Comparison of ENCODE assay signal across 23 cellular contexts in genomic region chr6:104601008-104601745, GRCh38.
DNase-seq lines count a peak whose midpoint lies in the region; ATAC-seq and TF ChIP-seq lines count a peak whose summit lies in the region.
"Had no signal": no experiment of that assay in that cellular context is flagged by ENCODE, and none has a peak within 500 bp of the region (broad histone marks: within the 10 kb centered on the region; RNA-seq: fewer than 3 reads in every experiment).

No MANE protein-coding gene starts in this region.

- H3K9ac ChIP-seq in GM23248 = no peak overlapping the region
- H3K9ac ChIP-seq in adipocyte (ENCODE audit: low read length) = peak overlapping the region; percentile 82
- H3K9ac ChIP-seq in subcutaneous abdominal adipose tissue (ENCODE audit: low read length in 5 of 5) = peak overlapping the region in 3 of 5 donors; percentile 16 to 83 (median 41)
- H3K9ac ChIP-seq: BLaER1, KMS-11 had no signal

- H3K27ac ChIP-seq in GM23248 (no peak overlapping the region), hepatocyte (no peak overlapping the region), subcutaneous abdominal adipose tissue (ENCODE audit: low read depth, low read length) (peak overlapping the region; percentile 96)
- H3K27ac ChIP-seq: BLaER1, gastrocnemius medialis, KMS-11, Peyer's patch, upper lobe of left lung had no signal

- 28 to 31% methylated on average over 7 of the region's 7 CpGs for WGBS in GM23248 (ENCODE audit: low coverage in 1 of 2, low lambda C conversion rate in 2 of 2, missing lambda C conversion rate in 2 of 2), 2 experiments
- WGBS in hepatocyte (ENCODE audit: low lambda C conversion rate, missing lambda C conversion rate) = 75% methylated on average over 7 of the region's 7 CpGs

- ATAC-seq in GM18498 (IDR thresholded peaks at IDR 0.05; ENCODE audit: unreplicated experiment) = no peak
- ATAC-seq: activated CD4-positive, alpha-beta T cell treated with anti-CD3 and anti-CD28 coated beads for 36 hours; activated CD8-positive, alpha-beta memory T cell treated with anti-CD3 and anti-CD28 coated beads, Interleukin-2, amount 10 ng/mL, durations not matched to agents 7 days and 5 days; gastrocnemius medialis; stimulated activated naive CD8-positive, alpha-beta T cell treated with anti-CD3 and anti-CD28 coated beads, Interleukin-15, amount 100 ng/mL, for 72 hours had no signal

- H3K9me2 ChIP-seq in GM23248 (ENCODE audit: insufficient read depth) (no peaks in the 10 kb centered on the region), hepatocyte (replicated peaks; ENCODE audit: insufficient read depth) (no peaks in the 10 kb centered on the region)

- TF ChIP-seq CTCF in hepatocyte (IDR thresholded peaks at IDR 0.05; ENCODE audit: poor library complexity) = no peak

- no peak overlapping the region for H2AFZ ChIP-seq in GM23248
- H2AFZ ChIP-seq in hepatocyte = no peak overlapping the region

- H3K4me3 ChIP-seq in GM23248 (no peak overlapping the region), adipocyte (ENCODE audit: low read length) (peak overlapping the region; percentile 68), hepatocyte (no peak overlapping the region), subcutaneous abdominal adipose tissue (ENCODE audit: low read depth in 1 of 5, low read length in 5 of 5) (no peak overlapping the region)
- H3K4me3 ChIP-seq: BLaER1, gastrocnemius medialis, Peyer's patch, skin epidermis had no signal

- H3K4me2 ChIP-seq in GM23248 (ENCODE audit: unreplicated experiment) = no peak overlapping the region
- H3K4me2 ChIP-seq in hepatocyte = peak overlapping the region; percentile 25
- H3K4me2 ChIP-seq: BLaER1, KMS-11 had no signal

- H4K20me1 ChIP-seq in GM23248 (ENCODE audit: insufficient read depth) (no peaks in the 10 kb centered on the region), hepatocyte (ENCODE audit: insufficient read depth, poor library complexity, severe bottlenecking) (no peaks in the 10 kb centered on the region)
- H4K20me1 ChIP-seq: BLaER1 had no signal

- no peaks in the 10 kb centered on the region for H3F3A ChIP-seq in GM23248 (ENCODE audit: insufficient read depth)

- H3K27me3 ChIP-seq in GM23248 (replicated peaks; ENCODE audit: insufficient read depth) = no peaks in the 10 kb centered on the region
- no peaks in the 10 kb centered on the region for H3K27me3 ChIP-seq in adipocyte (replicated peaks; ENCODE audit: control insufficient read depth, insufficient read depth, low read length)
- no peaks in the 10 kb centered on the region for H3K27me3 ChIP-seq in hepatocyte
- no peaks in the 10 kb centered on the region for H3K27me3 ChIP-seq in subcutaneous abdominal adipose tissue (ENCODE audit: control insufficient read depth in 5 of 5, insufficient read depth in 4 of 5, low read length in 5 of 5)
- H3K27me3 ChIP-seq: BLaER1, gastrocnemius medialis, Peyer's patch, upper lobe of left lung had no signal

- H3K36me3 ChIP-seq in GM23248 (ENCODE audit: low read depth) (no peaks in the 10 kb centered on the region), adipocyte (ENCODE audit: control insufficient read depth, insufficient read depth, low read length, severe bottlenecking) (no peaks in the 10 kb centered on the region), hepatocyte (replicated peaks; ENCODE audit: insufficient read depth, low read depth) (no peaks in the 10 kb centered on the region), subcutaneous abdominal adipose tissue (ENCODE audit: control insufficient read depth in 5 of 5, insufficient read depth in 5 of 5, low read length in 5 of 5) (no peaks in the 10 kb centered on the region)
- H3K36me3 ChIP-seq: BLaER1, gastrocnemius medialis, Peyer's patch, upper lobe of left lung had no signal

- H3K4me1 ChIP-seq in GM23248 (ENCODE audit: insufficient read depth) (no peaks in the 10 kb centered on the region), adipocyte (ENCODE audit: control insufficient read depth, insufficient read depth, low read length) (peaks cover 57% of the 10 kb centered on the region), hepatocyte (ENCODE audit: insufficient read depth) (no peaks in the 10 kb centered on the region), subcutaneous abdominal adipose tissue (ENCODE audit: control insufficient read depth in 5 of 5, insufficient read depth in 5 of 5, low read length in 5 of 5) (peaks cover 0 to 46% (median 27%) of the 10 kb centered on the region in 5 donors)
- H3K4me1 ChIP-seq: BLaER1, gastrocnemius medialis, Peyer's patch had no signal

- in situ Hi-C loops in GM23248 (cut with MboI) = no loop called here

- no peaks in the 10 kb centered on the region for H3K79me2 ChIP-seq in GM23248 (ENCODE audit: insufficient read depth)
- no peaks in the 10 kb centered on the region for H3K79me2 ChIP-seq in hepatocyte

- DNase-seq in GM23248 = peak; percentile 18
- DNase-seq in adipocyte (ENCODE audit: low read depth) = peak; percentile 58
- no peak for DNase-seq in hepatocyte (ENCODE audit: low spot score)
- DNase-seq in kidney tubule cell (ENCODE audit: low spot score) = no peak
- DNase-seq in SW 1271 (lab: John Stamatoyannopoulos, UW) = no peak
- DNase-seq: activated CD4-positive, alpha-beta T cell treated with anti-CD3 and anti-CD28 coated beads for 36 hours; activated CD8-positive, alpha-beta memory T cell treated with anti-CD3 and anti-CD28 coated beads, Interleukin-2, amount 10 ng/mL, durations not matched to agents 7 days and 5 days; dermis blood vessel endothelial cell; gastrocnemius medialis; left cardiac atrium; NCI-H1048; NCI-H187 treated with DMSO at 0.1 percent for 48 hours; nephron progenitor cell; Peyer's patch; stimulated activated CD4-positive, alpha-beta T cell treated with anti-CD3 and anti-CD28 coated beads, Interleukin-2, amount 100 ng/mL, for 48 hours; stimulated activated naive CD8-positive, alpha-beta T cell treated with anti-CD3 and anti-CD28 coated beads, Interleukin-15, amount 100 ng/mL, for 72 hours; T-helper 9 cell; upper lobe of left lung had no signal

- H3K9me3 ChIP-seq in GM23248 (ENCODE audit: low read depth) (no peaks in the 10 kb centered on the region), adipocyte (ENCODE audit: control insufficient read depth, low read length) (no peaks in the 10 kb centered on the region), hepatocyte (ENCODE audit: low read depth) (no peaks in the 10 kb centered on the region), subcutaneous abdominal adipose tissue (ENCODE audit: control insufficient read depth in 5 of 5, low read length in 5 of 5) (no peaks in the 10 kb centered on the region)
- H3K9me3 ChIP-seq: BLaER1, gastrocnemius medialis, Peyer's patch, upper lobe of left lung had no signal

Comparison
In these comparisons a context has a peak if more than half of its experiments do, and no peak if none do; other contexts are left out.
1. DNase-seq: peak in GM23248 (single experiment) and adipocyte (single experiment); none in hepatocyte (single experiment), kidney tubule cell (single experiment) and SW 1271 (0 of 2).